In the genomic region with DNA sequence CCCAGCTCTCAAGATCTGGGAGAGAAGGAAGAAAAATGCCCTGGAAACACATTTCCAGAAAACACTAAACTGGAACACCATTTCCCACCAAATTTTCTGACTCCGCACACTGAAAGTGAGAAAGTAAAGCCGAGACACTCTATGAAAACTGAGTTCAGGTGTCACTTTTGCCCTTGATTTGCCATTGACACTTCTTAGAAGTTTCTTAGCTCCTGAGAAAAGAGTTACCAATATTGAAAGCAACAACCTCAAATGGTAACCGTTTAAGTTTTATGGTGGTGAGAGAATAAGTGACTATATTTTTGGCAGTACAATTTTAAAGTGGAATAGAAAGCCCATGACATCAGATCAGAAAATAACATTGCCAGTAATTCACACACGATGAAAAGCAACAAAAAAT, we compare ENCODE assay signal across 17 cellular contexts. TPM values are rescaled to one million over a fixed set of nuclear protein-coding genes. Genes with fewer than 3 reads are reported as not detected.
DNase-seq lines count a peak whose midpoint lies in the region; ATAC-seq lines count a peak whose summit lies in the region.
"Had no signal": no experiment of that assay in that cellular context is flagged by ENCODE, and none has a peak within 500 bp of the region (broad histone marks: within the 10 kb centered on the region; RNA-seq: fewer than 3 reads in every experiment).

No MANE protein-coding gene starts in this region.

- no peaks in the 10 kb centered on the region for H3K79me1 ChIP-seq in mesendoderm (ENCODE audit: low read length)

- no peak overlapping the region for H2AK5ac ChIP-seq in mesendoderm (ENCODE audit: low read length)

- H2BK15ac ChIP-seq in mesendoderm (replicated peaks; ENCODE audit: low read depth), result no peak overlapping the region

- no peak overlapping the region for H4K8ac ChIP-seq in mesendoderm (ENCODE audit: low read depth, low read length)

- no peak overlapping the region for H3K56ac ChIP-seq in mesendoderm (ENCODE audit: low read length)

- H3K4me3 Mint-ChIP-seq in activated naive CD8-positive, alpha-beta T cell treated with anti-CD3 and anti-CD28 coated beads, Interleukin-2, amount 50 U/mL, for 24 hours, result no peak overlapping the region
- no peak overlapping the region for H3K4me3 Mint-ChIP-seq in activated naive CD8-positive, alpha-beta T cell treated with anti-CD3 and anti-CD28 coated beads for 36 hours
- no peak overlapping the region for H3K4me3 Mint-ChIP-seq in stimulated activated memory B cell treated with anti-CD40 and anti-IgM and Interleukin-4, amounts not matched to agents 10 μg/mL and 1 μg/mL and 100 μg/mL, for 72 hours

- H3K36me3 Mint-ChIP-seq in activated naive CD8-positive, alpha-beta T cell treated with anti-CD3 and anti-CD28 coated beads, Interleukin-2, amount 50 U/mL, for 24 hours (ENCODE audit: low read depth), result peaks cover 2% of the 10 kb centered on the region
- no peaks in the 10 kb centered on the region for H3K36me3 Mint-ChIP-seq in activated naive CD8-positive, alpha-beta T cell treated with anti-CD3 and anti-CD28 coated beads for 36 hours
- peaks cover 22% of the 10 kb centered on the region for H3K36me3 Mint-ChIP-seq in stimulated activated memory B cell treated with anti-CD40 and anti-IgM and Interleukin-4, amounts not matched to agents 10 μg/mL and 1 μg/mL and 100 μg/mL, for 72 hours

- H3K4me1 Mint-ChIP-seq in activated naive CD8-positive, alpha-beta T cell treated with anti-CD3 and anti-CD28 coated beads, Interleukin-2, amount 50 U/mL, for 24 hours, result peaks cover 26% of the 10 kb centered on the region
- peaks cover 9% of the 10 kb centered on the region for H3K4me1 Mint-ChIP-seq in activated naive CD8-positive, alpha-beta T cell treated with anti-CD3 and anti-CD28 coated beads for 36 hours
- H3K4me1 Mint-ChIP-seq in stimulated activated memory B cell treated with anti-CD40 and anti-IgM and Interleukin-4, amounts not matched to agents 10 μg/mL and 1 μg/mL and 100 μg/mL, for 72 hours, result peaks cover 37% of the 10 kb centered on the region

- ATAC-seq in activated naive CD8-positive, alpha-beta T cell treated with anti-CD3 and anti-CD28 coated beads, Interleukin-2, amount 50 U/mL, for 24 hours, result no peak
- ATAC-seq in GM21447 (IDR thresholded peaks at IDR 0.05; ENCODE audit: unreplicated experiment) (peak; percentile 27), HG03159 (IDR thresholded peaks at IDR 0.05; ENCODE audit: unreplicated experiment) (peak; percentile 46), HG03196 (IDR thresholded peaks at IDR 0.05; ENCODE audit: unreplicated experiment) (no peak), HG03469 (IDR thresholded peaks at IDR 0.05; ENCODE audit: unreplicated experiment) (no peak)
- ATAC-seq in stimulated activated memory B cell treated with anti-CD40 and anti-IgM and Interleukin-4, amounts not matched to agents 10 μg/mL and 1 μg/mL and 100 μg/mL, for 72 hours, result no peak
- ATAC-seq: HepG2 had no signal

- H4K5ac ChIP-seq in mesendoderm (ENCODE audit: low read length), result no peak overlapping the region

- H3K4me3 ChIP-seq in mesendoderm (ENCODE audit: low read length), result no peak overlapping the region
- H3K4me3 ChIP-seq: cardiac muscle cell, SK-N-MC, uterus had no signal

- H3K27me3 Mint-ChIP-seq in activated naive CD8-positive, alpha-beta T cell treated with anti-CD3 and anti-CD28 coated beads, Interleukin-2, amount 50 U/mL, for 24 hours, result no peaks in the 10 kb centered on the region
- H3K27me3 Mint-ChIP-seq in activated naive CD8-positive, alpha-beta T cell treated with anti-CD3 and anti-CD28 coated beads for 36 hours, result no peaks in the 10 kb centered on the region
- H3K27me3 Mint-ChIP-seq in stimulated activated memory B cell treated with anti-CD40 and anti-IgM and Interleukin-4, amounts not matched to agents 10 μg/mL and 1 μg/mL and 100 μg/mL, for 72 hours, result no peaks in the 10 kb centered on the region

- H3K18ac ChIP-seq in mesendoderm (ENCODE audit: low read length), result no peak overlapping the region

- H2BK5ac ChIP-seq in mesendoderm (ENCODE audit: low read length), result no peak overlapping the region

- H3K4me1 ChIP-seq in mesendoderm (ENCODE audit: control insufficient read depth, low read depth, low read length), result no peaks in the 10 kb centered on the region
- H3K4me1 ChIP-seq: uterus had no signal

- DNase-seq in activated naive CD8-positive, alpha-beta T cell treated with anti-CD3 and anti-CD28 coated beads, Interleukin-2, amount 50 U/mL, for 24 hours, result no peak
- no peak for DNase-seq in activated naive CD8-positive, alpha-beta T cell treated with anti-CD3 and anti-CD28 coated beads for 36 hours
- DNase-seq in mesendoderm, result no peak
- DNase-seq: erythroblast, mesenchymal stem cell, NCI-H1105 treated with DMSO at 0.1 percent for 48 hours, NCI-H774, uterus had no signal

- H3K23ac ChIP-seq in mesendoderm (ENCODE audit: low read length), result no peak overlapping the region

- no peaks in the 10 kb centered on the region for H3K36me3 ChIP-seq in mesendoderm (ENCODE audit: control insufficient read depth, insufficient read depth, low read length)
- H3K36me3 ChIP-seq: cardiac muscle cell, uterus had no signal

- H3K9me3 Mint-ChIP-seq in activated naive CD8-positive, alpha-beta T cell treated with anti-CD3 and anti-CD28 coated beads, Interleukin-2, amount 50 U/mL, for 24 hours, result no peaks in the 10 kb centered on the region
- no peaks in the 10 kb centered on the region for H3K9me3 Mint-ChIP-seq in activated naive CD8-positive, alpha-beta T cell treated with anti-CD3 and anti-CD28 coated beads for 36 hours
- no peaks in the 10 kb centered on the region for H3K9me3 Mint-ChIP-seq in stimulated activated memory B cell treated with anti-CD40 and anti-IgM and Interleukin-4, amounts not matched to agents 10 μg/mL and 1 μg/mL and 100 μg/mL, for 72 hours

- H3K27ac Mint-ChIP-seq in activated naive CD8-positive, alpha-beta T cell treated with anti-CD3 and anti-CD28 coated beads, Interleukin-2, amount 50 U/mL, for 24 hours, result peak overlapping the region; percentile 41
- H3K27ac Mint-ChIP-seq in activated naive CD8-positive, alpha-beta T cell treated with anti-CD3 and anti-CD28 coated beads for 36 hours, result no peak overlapping the region
- peak overlapping the region; percentile 58 for H3K27ac Mint-ChIP-seq in stimulated activated memory B cell treated with anti-CD40 and anti-IgM and Interleukin-4, amounts not matched to agents 10 μg/mL and 1 μg/mL and 100 μg/mL, for 72 hours

- no peak overlapping the region for H3K4me2 ChIP-seq in mesendoderm (ENCODE audit: low read length)

- no peaks in the 10 kb centered on the region for H3K27me3 ChIP-seq in mesendoderm (ENCODE audit: insufficient read depth, low read length, poor library complexity)
- H3K27me3 ChIP-seq: cardiac muscle cell, uterus had no signal

- H3K27ac ChIP-seq in mesendoderm (ENCODE audit: low read depth, low read length), result no peak overlapping the region
- H3K27ac ChIP-seq: cardiac muscle cell, SK-N-MC, uterus had no signal

- no peaks in the 10 kb centered on the region for H3K79me2 ChIP-seq in mesendoderm (ENCODE audit: control insufficient read depth, insufficient read depth, low read length)

- no CpG with 5 or more reads among the region's 4 CpGs for WGBS in mesendoderm (ENCODE audit: extremely low coverage, insufficient coverage, low lambda C conversion rate)

- no peak overlapping the region for H2BK120ac ChIP-seq in mesendoderm (ENCODE audit: low read depth, low read length)

- no peak overlapping the region for H3K9ac ChIP-seq in mesendoderm (ENCODE audit: low read length)

- H3K4ac ChIP-seq in mesendoderm (ENCODE audit: low read depth, low read length), result no peak overlapping the region

RNA-seq across cellular contexts. Expression of a gene that starts 39.0 kb away (rescaled TPM):
- total RNA-seq in activated naive CD8-positive, alpha-beta T cell treated with anti-CD3 and anti-CD28 coated beads for 36 hours, result under 1 TPM; 0.08 to 0.12 TPM
- 0.14 TPM for polyA plus RNA-seq in mesendoderm (2013, experiment 1 of 2)
- polyA plus RNA-seq in mesendoderm (2013, experiment 2 of 2), result 0.11 TPM
- total RNA-seq: cardiac muscle cell, HepG2, osteocyte had no signal
- polyA plus RNA-seq: cardiac muscle cell, HepG2 had no signal

Comparison
In these comparisons a context has a peak if more than half of its experiments do, and no peak if none do; other contexts are left out.
1. ATAC-seq: peak in GM21447 (single experiment) and HG03159 (single experiment); none in activated naive CD8-positive, alpha-beta T cell treated with anti-CD3 and anti-CD28 coated beads, Interleukin-2, amount 50 U/mL, for 24 hours (single experiment), stimulated activated memory B cell treated with anti-CD40 and anti-IgM and Interleukin-4, amounts not matched to agents 10 μg/mL and 1 μg/mL and 100 μg/mL, for 72 hours (single experiment), HG03196 (single experiment) and HG03469 (single experiment).